ENCODE assay signal across 19 cellular contexts in the genomic region with DNA sequence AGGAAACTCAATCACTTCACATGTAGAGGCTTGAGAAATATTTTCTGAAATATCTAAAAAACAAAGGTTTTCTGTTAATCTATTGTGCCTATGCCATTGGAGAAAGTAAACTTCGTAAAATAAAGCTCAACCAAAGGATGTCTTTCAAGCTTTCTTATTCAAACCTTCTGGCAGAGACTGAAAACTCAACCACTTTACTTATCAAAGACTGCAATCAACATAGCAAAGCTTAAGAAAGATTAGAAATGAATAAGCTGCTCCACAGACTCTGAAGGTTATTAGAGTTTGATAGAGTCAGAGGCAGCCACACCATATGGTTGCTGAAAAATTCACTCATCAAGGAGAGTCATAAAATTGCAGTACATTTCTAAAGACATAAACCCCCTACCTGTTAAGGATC.
"Had no signal": no experiment of that assay in that cellular context is flagged by ENCODE, and none has a peak within 500 bp of the region (broad histone marks: within the 10 kb centered on the region; RNA-seq: fewer than 3 reads in every experiment).

No MANE protein-coding gene starts in this region.

- H3K9me3 ChIP-seq: esophagus squamous epithelium, neutrophil, psoas muscle, thoracic aorta, transverse colon had no signal

- H3K9me3 Mint-ChIP-seq: dendritic cell treated with granulocyte-macrophage colony-stimulating factor and Interleukin-4, amounts not matched to agents 40 ng/mL and 50 ng/mL, for 4 days had no signal

- H3K4me1 ChIP-seq: esophagus squamous epithelium, psoas muscle, stomach, transverse colon had no signal

- H3K27me3 ChIP-seq: esophagus squamous epithelium, gastroesophageal sphincter, neutrophil, stomach, transverse colon had no signal

- H3K27ac Mint-ChIP-seq: dendritic cell treated with granulocyte-macrophage colony-stimulating factor and Interleukin-4, amounts not matched to agents 40 ng/mL and 50 ng/mL, for 4 days; naive thymus-derived CD8-positive, alpha-beta T cell; stimulated activated naive B cell treated with anti-CD40 and anti-IgM and Interleukin-4, amounts not matched to agents 10 μg/mL and 1 μg/mL and 100 μg/mL, for 72 hours had no signal

- H3K4me3 Mint-ChIP-seq: dendritic cell treated with granulocyte-macrophage colony-stimulating factor and Interleukin-4, amounts not matched to agents 40 ng/mL and 50 ng/mL, for 4 days; naive thymus-derived CD8-positive, alpha-beta T cell; stimulated activated naive B cell treated with anti-CD40 and anti-IgM and Interleukin-4, amounts not matched to agents 10 μg/mL and 1 μg/mL and 100 μg/mL, for 72 hours had no signal

- DNase-seq: esophagus squamous epithelium; glutamatergic neuron; islet precursor cell; mammary epithelial cell; naive thymus-derived CD8-positive, alpha-beta T cell; psoas muscle; retina; stimulated activated CD4-positive, alpha-beta T cell treated with anti-CD3 and anti-CD28 coated beads, Interleukin-2, amount 100 ng/mL, for 24 hours; stimulated activated CD4-positive, alpha-beta T cell treated with anti-CD3 and anti-CD28 coated beads, Interleukin-4, amount 100 ng/mL, for 4 hours; stimulated activated naive B cell treated with anti-CD40 and anti-IgM and Interleukin-4, amounts not matched to agents 10 μg/mL and 1 μg/mL and 100 μg/mL, for 72 hours; stomach; substantia nigra; transverse colon had no signal

- H3K4me1 Mint-ChIP-seq: naive thymus-derived CD8-positive, alpha-beta T cell; stimulated activated naive B cell treated with anti-CD40 and anti-IgM and Interleukin-4, amounts not matched to agents 10 μg/mL and 1 μg/mL and 100 μg/mL, for 72 hours had no signal

- H3K27ac ChIP-seq: esophagus squamous epithelium, neutrophil, psoas muscle, stomach, thoracic aorta, transverse colon had no signal

- H3K36me3 ChIP-seq: esophagus squamous epithelium, gastroesophageal sphincter, neutrophil, stomach, thoracic aorta, transverse colon had no signal

- H3K36me3 Mint-ChIP-seq: stimulated activated naive B cell treated with anti-CD40 and anti-IgM and Interleukin-4, amounts not matched to agents 10 μg/mL and 1 μg/mL and 100 μg/mL, for 72 hours had no signal

- ATAC-seq: gastroesophageal sphincter; left lobe of liver; naive thymus-derived CD8-positive, alpha-beta T cell; psoas muscle; sciatic nerve; stimulated activated naive B cell treated with anti-CD40 and anti-IgM and Interleukin-4, amounts not matched to agents 10 μg/mL and 1 μg/mL and 100 μg/mL, for 72 hours had no signal

- H3K4me3 ChIP-seq: esophagus squamous epithelium, gastroesophageal sphincter, psoas muscle, stomach, thoracic aorta, transverse colon had no signal

- H3K27me3 Mint-ChIP-seq: dendritic cell treated with granulocyte-macrophage colony-stimulating factor and Interleukin-4, amounts not matched to agents 40 ng/mL and 50 ng/mL, for 4 days; stimulated activated naive B cell treated with anti-CD40 and anti-IgM and Interleukin-4, amounts not matched to agents 10 μg/mL and 1 μg/mL and 100 μg/mL, for 72 hours had no signal
